Comparison of ENCODE assay signal across 32 cellular contexts in genomic region chr2:228167290-228167689, GRCh38. TPM values are rescaled to one million over a fixed set of nuclear protein-coding genes. Genes with fewer than 3 reads are reported as not detected.
"Had no signal": no experiment of that assay in that cellular context is flagged by ENCODE, and none has a peak within 500 bp of the region (broad histone marks: within the 10 kb centered on the region; RNA-seq: fewer than 3 reads in every experiment).

No MANE protein-coding gene starts in this region.

- H3K27me3 ChIP-seq: dorsolateral prefrontal cortex, esophagus muscularis mucosa, foreskin keratinocyte, gastrocnemius medialis, heart right ventricle, left lung had no signal

- FAIRE-seq: colon, endothelial cell of umbilical vein, islet of Langerhans, keratinocyte had no signal

- H3K4me1 ChIP-seq: esophagus muscularis mucosa, foreskin keratinocyte, gastrocnemius medialis, left lung, lower lobe of right lung had no signal

- H3K4me3 ChIP-seq: coronary artery, dorsolateral prefrontal cortex, esophagus muscularis mucosa, gastrocnemius medialis, heart right ventricle, left lung, lower lobe of right lung, mucosa of descending colon had no signal

- ATAC-seq: foreskin keratinocyte, gastrocnemius medialis, heart right ventricle, left cardiac atrium, left lung, left ventricle myocardium superior, lower lobe of right lung, mucosa of descending colon had no signal

- DNase-seq: dermis blood vessel endothelial cell; dorsolateral prefrontal cortex; effector CD4-positive, alpha-beta T cell; effector memory CD4-positive, alpha-beta T cell; foreskin keratinocyte; gastrocnemius medialis; glutamatergic neuron; head of caudate nucleus; heart right ventricle; hippocampal formation; left cardiac atrium; left lung; left ventricle myocardium superior; lower lobe of right lung; mesenchymal stem cell; mucosa of descending colon; naive B cell had no signal

- H3K36me3 ChIP-seq: esophagus muscularis mucosa, gastrocnemius medialis, heart right ventricle, left lung, lower lobe of right lung had no signal

- H3K9me3 ChIP-seq: gastrocnemius medialis, lower lobe of right lung, mucosa of descending colon had no signal

- H3K27ac ChIP-seq: coronary artery, dorsolateral prefrontal cortex, esophagus muscularis mucosa, foreskin keratinocyte, gastrocnemius medialis, heart right ventricle, left lung, lower lobe of right lung had no signal

RNA-seq across cellular contexts. Expression of gene SPHKAP, which starts 14.2 kb away (rescaled TPM):
- total RNA-seq: dermis blood vessel endothelial cell, endothelial cell of umbilical vein, epithelial cell of proximal tubule, fibroblast of lung, fibroblast of villous mesenchyme, foreskin keratinocyte, gastrocnemius medialis, glomerular endothelial cell, lung microvascular endothelial cell, mesenteric fat pad, mesothelial cell of epicardium, myocyte had no signal
- polyA plus RNA-seq: endothelial cell of umbilical vein, esophagus, fibroblast of lung, foreskin keratinocyte, keratinocyte had no signal
